In genomic region chr9:41120696-41121095, GRCh38 we compare ENCODE assay signal across 13 cellular contexts. TPM values are rescaled to one million over a fixed set of nuclear protein-coding genes. Genes with fewer than 3 reads are reported as not detected.
"Had no signal": no experiment of that assay in that cellular context is flagged by ENCODE, and none has a peak within 500 bp of the region (broad histone marks: within the 10 kb centered on the region; RNA-seq: fewer than 3 reads in every experiment).

No MANE protein-coding gene starts in this region.

RNA-seq across cellular contexts. Expression of gene FOXD4L6, which starts 7.8 kb away (rescaled TPM):
- total RNA-seq: colonic mucosa, endodermal cell, epithelial cell of proximal tubule, esophagus mucosa, fibroblast of lung, fibroblast of villous mesenchyme, foreskin keratinocyte, gastrocnemius medialis, gastroesophageal sphincter, glomerular endothelial cell, heart left ventricle, heart right ventricle had no signal
- polyA plus RNA-seq: endothelial cell of umbilical vein, fibroblast of lung, heart left ventricle, heart right ventricle had no signal
